Comparison of ENCODE assay signal across 20 cellular contexts in genomic region chr4:109027016-109027500, GRCh38.
"Had no signal": no experiment of that assay in that cellular context is flagged by ENCODE, and none has a peak within 500 bp of the region (broad histone marks: within the 10 kb centered on the region; RNA-seq: fewer than 3 reads in every experiment).

No MANE protein-coding gene starts in this region.

- ATAC-seq: activated T-cell treated with anti-CD3 and anti-CD28 coated beads, Interleukin-2, amount 50 U/mL, for 72 hours; gastroesophageal sphincter; natural killer cell treated with Interleukin-12 subunit alpha and Interleukin-12 subunit beta and Interleukin-15 and Interleukin-18, amount 100 ng/mL, for 72 hours; pancreas; stimulated activated memory B cell treated with anti-CD40 and anti-IgM and Interleukin-4, amounts not matched to agents 10 μg/mL and 1 μg/mL and 100 μg/mL, for 72 hours had no signal

- H3K27me3 ChIP-seq: esophagus muscularis mucosa, gastroesophageal sphincter, neutrophil, right lobe of liver, spleen, testis had no signal

- H3K9me3 ChIP-seq: esophagus muscularis mucosa, neutrophil, pancreas, right lobe of liver, testis had no signal

- FAIRE-seq: colon, pancreas had no signal

- H3K4me1 ChIP-seq: esophagus muscularis mucosa, gastroesophageal sphincter, pancreas, right lobe of liver, spleen, testis had no signal

- H3K27ac ChIP-seq: esophagus muscularis mucosa, gastroesophageal sphincter, neutrophil, pancreas, right lobe of liver, spleen, testis, VCaP had no signal

- H3K36me3 ChIP-seq: esophagus muscularis mucosa, gastroesophageal sphincter, neutrophil, pancreas, right lobe of liver, spleen had no signal

- DNase-seq: activated CD4-positive, alpha-beta T cell treated with anti-CD3 and anti-CD28 coated beads, Interleukin-2, amount 50 U/mL, for 4 hours; activated CD4-positive, CD25-positive, alpha-beta regulatory T cell treated with anti-CD3 and anti-CD28 coated beads, Interleukin-2, amount 50 U/mL, for 72 hours; activated effector memory CD4-positive, alpha-beta T cell treated with anti-CD3 and anti-CD28 coated beads, Interleukin-2, amount 50 U/mL, for 16 hours; activated naive CD4-positive, alpha-beta T cell treated with anti-CD3 and anti-CD28 coated beads, Interleukin-2, amount 50 U/mL, for 16 hours; activated T-cell treated with anti-CD3 and anti-CD28 coated beads, Interleukin-2, amount 50 U/mL, for 72 hours; effector CD4-positive, alpha-beta T cell; pancreas; right lobe of liver; spleen; stimulated activated CD4-positive, alpha-beta T cell treated with anti-CD3 and anti-CD28 coated beads, Interleukin-4, amount 100 ng/mL, for 4 hours; T-helper 1 cell; T-helper 9 cell; testis had no signal

- H3K4me3 ChIP-seq: esophagus muscularis mucosa, gastroesophageal sphincter, pancreas, right lobe of liver, spleen, testis had no signal
